ENCODE assay signal across 2 cellular contexts in the genomic region with DNA sequence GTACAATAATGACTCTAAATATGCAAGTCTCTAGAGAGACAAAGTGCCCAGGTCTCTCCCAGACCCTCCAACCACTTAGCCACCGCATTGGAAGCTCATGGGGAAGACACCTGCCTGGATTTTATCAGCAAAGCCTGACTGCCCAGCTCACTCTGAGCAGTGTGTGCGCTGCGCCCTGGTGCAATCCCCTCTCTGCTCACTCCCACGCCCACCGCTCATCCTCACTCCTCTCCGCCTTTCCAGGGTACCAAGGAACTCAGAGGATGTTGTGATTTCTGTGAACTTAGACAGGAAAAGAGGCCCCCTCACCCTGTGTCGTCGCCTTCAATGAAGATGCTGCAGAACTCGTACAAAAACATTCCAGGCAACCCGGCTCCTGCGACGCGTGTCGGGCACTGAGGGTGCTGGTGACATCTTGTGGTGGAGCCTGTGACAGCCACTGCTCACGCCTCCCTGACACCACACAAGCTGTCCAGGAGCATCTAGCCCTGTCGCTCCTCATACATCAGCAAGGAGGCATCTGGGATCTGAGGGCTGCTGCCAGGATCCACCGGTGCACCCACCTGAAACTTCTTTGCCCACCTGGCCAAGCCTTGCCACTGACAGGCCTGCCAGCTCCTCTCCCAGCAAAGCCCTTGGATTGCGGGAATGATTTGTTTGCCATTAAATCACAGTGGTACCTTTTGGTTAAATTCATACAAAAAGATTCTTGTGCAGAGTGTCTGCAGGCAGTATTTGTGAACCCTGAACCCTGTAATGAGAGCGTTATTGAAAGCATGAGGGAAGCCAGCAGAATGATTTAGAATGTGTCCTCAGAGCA.
TF ChIP-seq lines count a peak whose summit lies in the region.

No MANE protein-coding gene starts in this region.

TF ChIP-seq in SK-N-SH, 30 proteins besides CTCF, POLR2A, EP300 and RAD21 (continued from another document):
- TF ChIP-seq MXI1 (IDR thresholded peaks at IDR 0.05; ENCODE audit: low read depth, low read length) (0 out of 2 replicates have a peak, but pooled peaks have one; percentile 16), TAF1 (IDR thresholded peaks at IDR 0.05; ENCODE audit: borderline replicate concordance, low read depth, low read length) (no peak)
- TF ChIP-seq, protein P1, sequence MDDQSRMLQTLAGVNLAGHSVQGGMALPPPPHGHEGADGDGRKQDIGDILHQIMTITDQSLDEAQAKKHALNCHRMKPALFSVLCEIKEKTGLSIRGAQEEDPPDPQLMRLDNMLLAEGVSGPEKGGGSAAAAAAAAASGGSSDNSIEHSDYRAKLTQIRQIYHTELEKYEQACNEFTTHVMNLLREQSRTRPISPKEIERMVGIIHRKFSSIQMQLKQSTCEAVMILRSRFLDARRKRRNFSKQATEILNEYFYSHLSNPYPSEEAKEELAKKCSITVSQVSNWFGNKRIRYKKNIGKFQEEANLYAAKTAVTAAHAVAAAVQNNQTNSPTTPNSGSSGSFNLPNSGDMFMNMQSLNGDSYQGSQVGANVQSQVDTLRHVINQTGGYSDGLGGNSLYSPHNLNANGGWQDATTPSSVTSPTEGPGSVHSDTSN (IDR thresholded peaks at IDR 0.05), result no peak
TF ChIP-seq in SK-N-SH: peak in this region for 2.

TF ChIP-seq in SK-N-SH treated with all-trans-retinoic acid at 6 μM for 48 hours, 23 proteins besides CTCF, POLR2A, EP300 and RAD21 (continued from another document):
- TF ChIP-seq, protein P2, sequence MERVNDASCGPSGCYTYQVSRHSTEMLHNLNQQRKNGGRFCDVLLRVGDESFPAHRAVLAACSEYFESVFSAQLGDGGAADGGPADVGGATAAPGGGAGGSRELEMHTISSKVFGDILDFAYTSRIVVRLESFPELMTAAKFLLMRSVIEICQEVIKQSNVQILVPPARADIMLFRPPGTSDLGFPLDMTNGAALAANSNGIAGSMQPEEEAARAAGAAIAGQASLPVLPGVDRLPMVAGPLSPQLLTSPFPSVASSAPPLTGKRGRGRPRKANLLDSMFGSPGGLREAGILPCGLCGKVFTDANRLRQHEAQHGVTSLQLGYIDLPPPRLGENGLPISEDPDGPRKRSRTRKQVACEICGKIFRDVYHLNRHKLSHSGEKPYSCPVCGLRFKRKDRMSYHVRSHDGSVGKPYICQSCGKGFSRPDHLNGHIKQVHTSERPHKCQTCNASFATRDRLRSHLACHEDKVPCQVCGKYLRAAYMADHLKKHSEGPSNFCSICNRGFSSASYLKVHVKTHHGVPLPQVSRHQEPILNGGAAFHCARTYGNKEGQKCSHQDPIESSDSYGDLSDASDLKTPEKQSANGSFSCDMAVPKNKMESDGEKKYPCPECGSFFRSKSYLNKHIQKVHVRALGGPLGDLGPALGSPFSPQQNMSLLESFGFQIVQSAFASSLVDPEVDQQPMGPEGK (CRISPR knock-in tag; IDR thresholded peaks at IDR 0.05; ENCODE audit: borderline replicate concordance), result no peak
- TF ChIP-seq ZFP30 (CRISPR knock-in tag; IDR thresholded peaks at IDR 0.05) (no peak), ZNF70 (CRISPR knock-in tag; IDR thresholded peaks at IDR 0.05) (no peak)
- TF ChIP-seq, protein P3, sequence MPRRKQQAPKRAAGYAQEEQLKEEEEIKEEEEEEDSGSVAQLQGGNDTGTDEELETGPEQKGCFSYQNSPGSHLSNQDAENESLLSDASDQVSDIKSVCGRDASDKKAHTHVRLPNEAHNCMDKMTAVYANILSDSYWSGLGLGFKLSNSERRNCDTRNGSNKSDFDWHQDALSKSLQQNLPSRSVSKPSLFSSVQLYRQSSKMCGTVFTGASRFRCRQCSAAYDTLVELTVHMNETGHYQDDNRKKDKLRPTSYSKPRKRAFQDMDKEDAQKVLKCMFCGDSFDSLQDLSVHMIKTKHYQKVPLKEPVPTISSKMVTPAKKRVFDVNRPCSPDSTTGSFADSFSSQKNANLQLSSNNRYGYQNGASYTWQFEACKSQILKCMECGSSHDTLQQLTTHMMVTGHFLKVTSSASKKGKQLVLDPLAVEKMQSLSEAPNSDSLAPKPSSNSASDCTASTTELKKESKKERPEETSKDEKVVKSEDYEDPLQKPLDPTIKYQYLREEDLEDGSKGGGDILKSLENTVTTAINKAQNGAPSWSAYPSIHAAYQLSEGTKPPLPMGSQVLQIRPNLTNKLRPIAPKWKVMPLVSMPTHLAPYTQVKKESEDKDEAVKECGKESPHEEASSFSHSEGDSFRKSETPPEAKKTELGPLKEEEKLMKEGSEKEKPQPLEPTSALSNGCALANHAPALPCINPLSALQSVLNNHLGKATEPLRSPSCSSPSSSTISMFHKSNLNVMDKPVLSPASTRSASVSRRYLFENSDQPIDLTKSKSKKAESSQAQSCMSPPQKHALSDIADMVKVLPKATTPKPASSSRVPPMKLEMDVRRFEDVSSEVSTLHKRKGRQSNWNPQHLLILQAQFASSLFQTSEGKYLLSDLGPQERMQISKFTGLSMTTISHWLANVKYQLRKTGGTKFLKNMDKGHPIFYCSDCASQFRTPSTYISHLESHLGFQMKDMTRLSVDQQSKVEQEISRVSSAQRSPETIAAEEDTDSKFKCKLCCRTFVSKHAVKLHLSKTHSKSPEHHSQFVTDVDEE (CRISPR knock-in tag; IDR thresholded peaks at IDR 0.05), result no peak
- TF ChIP-seq, protein P4, sequence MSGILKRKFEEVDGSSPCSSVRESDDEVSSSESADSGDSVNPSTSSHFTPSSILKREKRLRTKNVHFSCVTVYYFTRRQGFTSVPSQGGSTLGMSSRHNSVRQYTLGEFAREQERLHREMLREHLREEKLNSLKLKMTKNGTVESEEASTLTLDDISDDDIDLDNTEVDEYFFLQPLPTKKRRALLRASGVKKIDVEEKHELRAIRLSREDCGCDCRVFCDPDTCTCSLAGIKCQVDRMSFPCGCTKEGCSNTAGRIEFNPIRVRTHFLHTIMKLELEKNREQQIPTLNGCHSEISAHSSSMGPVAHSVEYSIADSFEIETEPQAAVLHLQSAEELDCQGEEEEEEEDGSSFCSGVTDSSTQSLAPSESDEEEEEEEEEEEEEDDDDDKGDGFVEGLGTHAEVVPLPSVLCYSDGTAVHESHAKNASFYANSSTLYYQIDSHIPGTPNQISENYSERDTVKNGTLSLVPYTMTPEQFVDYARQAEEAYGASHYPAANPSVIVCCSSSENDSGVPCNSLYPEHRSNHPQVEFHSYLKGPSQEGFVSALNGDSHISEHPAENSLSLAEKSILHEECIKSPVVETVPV (CRISPR knock-in tag; IDR thresholded peaks at IDR 0.05), result no peak
- TF ChIP-seq, protein P5, sequence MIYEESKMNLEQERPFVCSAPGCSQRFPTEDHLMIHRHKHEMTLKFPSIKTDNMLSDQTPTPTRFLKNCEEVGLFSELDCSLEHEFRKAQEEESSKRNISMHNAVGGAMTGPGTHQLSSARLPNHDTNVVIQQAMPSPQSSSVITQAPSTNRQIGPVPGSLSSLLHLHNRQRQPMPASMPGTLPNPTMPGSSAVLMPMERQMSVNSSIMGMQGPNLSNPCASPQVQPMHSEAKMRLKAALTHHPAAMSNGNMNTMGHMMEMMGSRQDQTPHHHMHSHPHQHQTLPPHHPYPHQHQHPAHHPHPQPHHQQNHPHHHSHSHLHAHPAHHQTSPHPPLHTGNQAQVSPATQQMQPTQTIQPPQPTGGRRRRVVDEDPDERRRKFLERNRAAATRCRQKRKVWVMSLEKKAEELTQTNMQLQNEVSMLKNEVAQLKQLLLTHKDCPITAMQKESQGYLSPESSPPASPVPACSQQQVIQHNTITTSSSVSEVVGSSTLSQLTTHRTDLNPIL (CRISPR knock-in tag; IDR thresholded peaks at IDR 0.05; ENCODE audit: low read depth), result no peak
